ENCODE assay signal across 21 cellular contexts in genomic region chr10:14727389-14727918, GRCh38.
"Had no signal": no experiment of that assay in that cellular context is flagged by ENCODE, and none has a peak within 500 bp of the region (broad histone marks: within the 10 kb centered on the region; RNA-seq: fewer than 3 reads in every experiment).

No MANE protein-coding gene starts in this region.

- ATAC-seq: activated CD4-positive, alpha-beta T cell treated with anti-CD3 and anti-CD28 coated beads for 36 hours; activated CD8-positive, alpha-beta T cell treated with anti-CD3 and anti-CD28 coated beads for 36 hours; activated naive CD4-positive, alpha-beta T cell treated with anti-CD3 and anti-CD28 coated beads, Interleukin-2, amount 50 U/mL, for 72 hours; activated T-cell treated with anti-CD3 and anti-CD28 coated beads, Interleukin-2, amount 50 U/mL, for 4 hours; esophagus mucosa; stimulated activated naive CD8-positive, alpha-beta T cell treated with anti-CD3 and anti-CD28 coated beads, Interleukin-15, Interleukin-2, amounts not matched to agents 100 U/mL and 50 U/mL, for 24 hours had no signal

- H3K4me3 ChIP-seq: cardiac muscle cell, dorsolateral prefrontal cortex, hepatocyte, right atrium auricular region, suprapubic skin had no signal

- H3K4me1 ChIP-seq: right atrium auricular region, suprapubic skin had no signal

- H3K27me3 ChIP-seq: cardiac muscle cell, dorsolateral prefrontal cortex, hepatocyte, right atrium auricular region, suprapubic skin had no signal

- H3K27ac ChIP-seq: cardiac muscle cell, dorsolateral prefrontal cortex, hepatocyte, right atrium auricular region, suprapubic skin, WERI-Rb-1 had no signal

- H3K9me3 ChIP-seq: right atrium auricular region, suprapubic skin had no signal

- DNase-seq: activated CD4-positive, alpha-beta T cell treated with anti-CD3 and anti-CD28 coated beads for 36 hours; activated CD8-positive, alpha-beta T cell treated with anti-CD3 and anti-CD28 coated beads for 36 hours; activated gamma-delta T cell; activated T-cell treated with anti-CD3 and anti-CD28 coated beads, Interleukin-2, amount 50 U/mL, for 4 hours; dorsolateral prefrontal cortex; kidney; mesenchymal stem cell; nucleus accumbens; small intestine; stimulated activated CD4-positive, alpha-beta T cell treated with anti-CD3 and anti-CD28 coated beads, Interleukin-4, amount 100 ng/mL, for 24 hours; stimulated activated naive CD8-positive, alpha-beta T cell treated with anti-CD3 and anti-CD28 coated beads, Interleukin-15, Interleukin-2, amounts not matched to agents 100 U/mL and 50 U/mL, for 24 hours; T-helper 1 cell; T1000; trophoblast cell; WERI-Rb-1 had no signal

- H3K36me3 ChIP-seq: cardiac muscle cell, right atrium auricular region, suprapubic skin, WERI-Rb-1 had no signal
